ENCODE assay signal across 8 cellular contexts in the genomic region with DNA sequence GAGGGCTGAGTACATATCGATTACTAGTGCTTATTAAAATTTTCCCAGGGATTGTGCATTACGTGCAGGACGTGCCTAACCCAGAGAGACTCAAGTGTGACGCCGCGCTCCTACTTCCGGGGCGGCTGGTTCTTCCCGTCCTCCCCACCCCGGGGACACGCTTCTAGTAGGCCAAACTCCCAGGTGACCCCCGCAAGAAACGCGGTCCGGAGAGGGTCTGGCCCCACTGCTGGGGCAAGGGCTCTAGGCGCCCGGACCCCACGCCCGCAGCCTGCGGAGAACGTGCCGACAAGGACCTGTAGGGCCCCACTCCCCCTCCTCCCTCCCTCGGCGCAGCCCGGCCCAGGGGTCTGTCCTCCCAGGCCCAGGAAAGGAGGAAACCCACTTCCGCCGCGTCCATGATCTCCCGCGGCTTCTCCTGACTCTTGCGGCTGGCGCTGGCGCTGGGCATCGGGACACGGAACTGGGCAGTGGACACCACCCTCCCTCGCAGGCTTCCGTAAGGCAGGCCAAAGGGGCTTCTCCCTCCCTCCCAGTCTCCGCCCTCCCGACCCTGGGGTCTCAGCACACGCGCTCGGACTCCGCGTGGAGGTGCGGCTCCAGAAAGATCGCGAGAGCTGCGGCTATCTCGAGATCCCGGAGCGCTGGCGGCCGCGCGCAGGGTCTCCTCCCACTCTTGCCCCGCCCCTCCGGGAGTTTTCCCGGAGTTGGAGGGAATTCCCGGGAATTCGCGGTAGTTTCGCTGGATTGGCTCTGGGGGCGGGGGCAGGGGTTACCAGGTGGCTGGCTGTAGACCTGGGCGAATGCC. TPM values are rescaled to one million over a fixed set of nuclear protein-coding genes. Genes with fewer than 3 reads are reported as not detected.
DNase-seq lines count a peak whose midpoint lies in the region; ATAC-seq and TF ChIP-seq lines count a peak whose summit lies in the region.

Gene DARS1 (minus strand): TSS at position 609 of the 808 bp plus-strand sequence. CDS start 158 bp downstream, at position 451.

- WGBS in lower leg skin, 2 donors: 0 to 1% methylated on average over 52 to 54 of the region's 64 CpGs

- H3K36me3 Mint-ChIP-seq in CD8-positive, alpha-beta T cell: peaks cover 34% of the 10 kb centered on the region
- peaks cover 45% of the 10 kb centered on the region for H3K36me3 Mint-ChIP-seq in activated CD4-positive, alpha-beta memory T cell treated with anti-CD3 and anti-CD28 coated beads, Interleukin-2, amount 10 ng/mL, durations not matched to agents 7 days and 5 days (ENCODE audit: low read depth)

- peak in 1 of 2 donors; percentile 2 for TF ChIP-seq POLR2A in lower leg skin (IDR thresholded peaks at IDR 0.05)

- peaks cover 50% of the 10 kb centered on the region for H3K4me1 Mint-ChIP-seq in CD8-positive, alpha-beta T cell (ENCODE audit: low read depth)
- H3K4me1 Mint-ChIP-seq in activated CD4-positive, alpha-beta memory T cell treated with anti-CD3 and anti-CD28 coated beads, Interleukin-2, amount 10 ng/mL, durations not matched to agents 7 days and 5 days: peaks cover 47% of the 10 kb centered on the region

- peak; percentile 58 to 83 (median 72) for DNase-seq in CD8-positive, alpha-beta T cell
- peak; percentile 96 for DNase-seq in HK-2 (ENCODE audit: unreplicated experiment)
- DNase-seq in NCI-H82 treated with DMSO at 0.1 percent for 48 hours (lab: John Stamatoyannopoulos, UW; ENCODE audit: unreplicated experiment): peak; percentile 88
- DNase-seq in activated CD4-positive, alpha-beta memory T cell treated with anti-CD3 and anti-CD28 coated beads, Interleukin-2, amount 10 ng/mL, durations not matched to agents 7 days and 5 days: peak; percentile 88
- peak; percentile 95 for DNase-seq in ecto neural progenitor cell (ENCODE audit: low spot score)
- peak; percentile 85 to 98 for DNase-seq in lower leg skin (ENCODE audit: low spot score in 2 of 2)
- DNase-seq in stimulated activated CD4-positive, alpha-beta T cell treated with anti-CD3 and anti-CD28 coated beads, Interleukin-4, amount 100 ng/mL, for 4 hours: peak; percentile 77 to 78

- TF ChIP-seq CTCF in CD8-positive, alpha-beta T cell (IDR thresholded peaks at IDR 0.05): no peak
- no peak for TF ChIP-seq CTCF in lower leg skin (IDR thresholded peaks at IDR 0.05)

- ATAC-seq in CD8-positive, alpha-beta T cell: peak; percentile 82
- peak; percentile 90 for ATAC-seq in GM19455 (IDR thresholded peaks at IDR 0.05; ENCODE audit: unreplicated experiment)

- intact Hi-C loops in CD8-positive, alpha-beta T cell (cut with DNase I, micrococcal nuclease): loop anchor here (1.0 to 10.0 kb wide), 12 partner anchors 14 to 930 kb away; partner anchors contain the start of genes MCM6 (in 1 of the 2), R3HDM1 (in 1 of the 2), RAB3GAP1 (in 1 of the 2) and UBXN4 (in 1 of the 2)
- intact Hi-C loops in lower leg skin (cut with DNase I; ENCODE audit: low total_unique reads): no loop called here

- H3K27ac ChIP-seq in CD8-positive, alpha-beta T cell (ENCODE audit: low read depth, low read length): peak within 1 kb of the TSS; percentile 95

- CTCF ChIA-PET in CD8-positive, alpha-beta T cell (lab: Charles Lee): interaction anchor here (0.6 to 1.6 kb wide), 4 partner anchors 11 to 394 kb away, joined by 3 to 9 read pairs (median 3); no protein-coding TSS in a partner anchor
- CTCF ChIA-PET in activated CD4-positive, alpha-beta memory T cell treated with anti-CD3 and anti-CD28 coated beads, Interleukin-2, amount 10 ng/mL, durations not matched to agents 7 days and 5 days (lab: Charles Lee): interaction anchor here (0.6 to 1.4 kb wide), 7 partner anchors 13 to 150 kb away, joined by 3 to 6 read pairs (median 4); no protein-coding TSS in a partner anchor

- no peaks in the 10 kb centered on the region for H3K27me3 Mint-ChIP-seq in CD8-positive, alpha-beta T cell (ENCODE audit: low read depth)
- H3K27me3 Mint-ChIP-seq in activated CD4-positive, alpha-beta memory T cell treated with anti-CD3 and anti-CD28 coated beads, Interleukin-2, amount 10 ng/mL, durations not matched to agents 7 days and 5 days: no peaks in the 10 kb centered on the region

- no peaks in the 10 kb centered on the region for H3K9me3 ChIP-seq in CD8-positive, alpha-beta T cell (ENCODE audit: low read length)

- peak within 1 kb of the TSS; percentile 99 for H3K4me3 ChIP-seq in CD8-positive, alpha-beta T cell (ENCODE audit: low read depth, low read length)
- H3K4me3 ChIP-seq in lower leg skin (ENCODE audit: low read depth, poor library complexity, severe bottlenecking): peak within 1 kb of the TSS; percentile 98

- H3K4me1 ChIP-seq in CD8-positive, alpha-beta T cell (ENCODE audit: insufficient read depth, low read length): peaks cover 30% of the 10 kb centered on the region

- peak within 1 kb of the TSS; percentile 98 for H3K27ac Mint-ChIP-seq in CD8-positive, alpha-beta T cell
- H3K27ac Mint-ChIP-seq in activated CD4-positive, alpha-beta memory T cell treated with anti-CD3 and anti-CD28 coated beads, Interleukin-2, amount 10 ng/mL, durations not matched to agents 7 days and 5 days: peak within 1 kb of the TSS; percentile 87

- H3K27me3 ChIP-seq in CD8-positive, alpha-beta T cell (ENCODE audit: insufficient read depth, low read length): no peaks in the 10 kb centered on the region

- POLR2A ChIA-PET in CD8-positive, alpha-beta T cell (lab: Charles Lee): interaction anchor here (0.6 to 1.9 kb wide), 13 partner anchors 11 to 391 kb away, joined by 3 to 10 read pairs (median 4); no protein-coding TSS in a partner anchor
- POLR2A ChIA-PET in activated CD4-positive, alpha-beta memory T cell treated with anti-CD3 and anti-CD28 coated beads, Interleukin-2, amount 10 ng/mL, durations not matched to agents 7 days and 5 days (lab: Charles Lee): interaction anchor here (0.6 to 5.4 kb wide), 28 partner anchors 8 to 399 kb away, joined by 3 to 220 read pairs (median 6); partner anchors contain the start of gene CXCR4

- H3K9me3 Mint-ChIP-seq in CD8-positive, alpha-beta T cell: no peaks in the 10 kb centered on the region
- peaks cover 4% of the 10 kb centered on the region for H3K9me3 Mint-ChIP-seq in activated CD4-positive, alpha-beta memory T cell treated with anti-CD3 and anti-CD28 coated beads, Interleukin-2, amount 10 ng/mL, durations not matched to agents 7 days and 5 days

- peak within 1 kb of the TSS; percentile 94 for H3K4me3 Mint-ChIP-seq in CD8-positive, alpha-beta T cell
- peak within 1 kb of the TSS; percentile 87 for H3K4me3 Mint-ChIP-seq in activated CD4-positive, alpha-beta memory T cell treated with anti-CD3 and anti-CD28 coated beads, Interleukin-2, amount 10 ng/mL, durations not matched to agents 7 days and 5 days

- no peaks in the 10 kb centered on the region for H3K36me3 ChIP-seq in CD8-positive, alpha-beta T cell (ENCODE audit: insufficient read depth, low read length)

RNA-seq across cellular contexts. Expression of gene DARS1, which starts in this region (rescaled TPM):
- 10 to 100 TPM; 33.4 to 35.8 TPM for total RNA-seq in CD8-positive, alpha-beta T cell
- total RNA-seq in activated CD4-positive, alpha-beta memory T cell treated with anti-CD3 and anti-CD28 coated beads, Interleukin-2, amount 10 ng/mL, durations not matched to agents 7 days and 5 days: 100 to 1,000 TPM; 147 to 151 TPM
- 10 to 100 TPM; 58.7 to 73.6 (median 65.7) TPM for total RNA-seq in lower leg skin

Comparison
In these comparisons a context has a peak if more than half of its experiments do, and no peak if none do; other contexts are left out.
1. Peak in every context shown above with its lines: DNase-seq, ATAC-seq, H3K4me3 ChIP-seq and H3K27ac ChIP-seq.